In genomic region chr1:94164885-94165284, GRCh38 we compare ENCODE assay signal across 4 cellular contexts. TPM values are rescaled to one million over a fixed set of nuclear protein-coding genes. Genes with fewer than 3 reads are reported as not detected.
"Had no signal": no experiment of that assay in that cellular context is flagged by ENCODE, and none has a peak within 500 bp of the region (broad histone marks: within the 10 kb centered on the region; RNA-seq: fewer than 3 reads in every experiment).

No MANE protein-coding gene starts in this region.

RNA-seq across cellular contexts. Expression of gene ABCA4, which starts 43.9 kb away (rescaled TPM):
- total RNA-seq: kidney epithelial cell; mononuclear cell; naive thymus-derived CD4-positive, alpha-beta T cell; naive thymus-derived CD8-positive, alpha-beta T cell had no signal
- polyA plus RNA-seq: naive thymus-derived CD4-positive, alpha-beta T cell; naive thymus-derived CD8-positive, alpha-beta T cell had no signal
